In the genomic region with DNA sequence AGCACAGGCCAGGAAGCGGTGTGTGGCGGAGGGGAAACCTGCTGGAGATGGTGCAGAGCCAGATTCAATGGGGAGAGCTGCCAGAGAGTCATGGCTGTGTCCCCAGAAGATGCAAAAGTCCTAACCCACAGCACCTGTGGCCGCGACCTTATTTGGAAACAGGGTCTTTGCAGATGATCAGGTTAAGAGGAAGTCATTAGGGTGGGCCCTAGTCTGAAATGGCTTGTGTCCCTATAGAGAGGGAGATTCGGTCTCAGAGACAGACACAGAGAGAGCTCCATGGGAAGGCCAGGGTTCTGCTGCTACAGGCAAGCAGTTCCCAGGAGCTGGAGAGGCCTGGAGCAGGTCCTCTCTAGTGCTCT, we compare ENCODE assay signal across 17 cellular contexts. TPM values are rescaled to one million over a fixed set of nuclear protein-coding genes. Genes with fewer than 3 reads are reported as not detected.
A peak's percentile ranks its signal among the peaks of the same experiment; 100 is the strongest.
DNase-seq lines count a peak whose midpoint lies in the region; ATAC-seq, FAIRE-seq and TF ChIP-seq lines count a peak whose summit lies in the region.
"Had no signal": no experiment of that assay in that cellular context is flagged by ENCODE, and none has a peak within 500 bp of the region (broad histone marks: within the 10 kb centered on the region; RNA-seq: fewer than 3 reads in every experiment).

No MANE protein-coding gene starts in this region.

- H3K4me1 Mint-ChIP-seq in activated naive CD8-positive, alpha-beta T cell (ENCODE audit: low read depth), result peaks cover 13% of the 10 kb centered on the region
- H3K4me1 Mint-ChIP-seq in activated naive CD8-positive, alpha-beta T cell treated with anti-CD3 and anti-CD28 coated beads for 36 hours, result peaks cover 32% of the 10 kb centered on the region
- H3K4me1 Mint-ChIP-seq in dendritic cell treated with granulocyte-macrophage colony-stimulating factor and Interleukin-4, amounts not matched to agents 40 ng/mL and 50 ng/mL, for 4 days (ENCODE audit: low read depth), result peaks cover 34% of the 10 kb centered on the region
- H3K4me1 Mint-ChIP-seq in stimulated activated naive B cell treated with anti-CD40 and anti-IgM and Interleukin-4, amounts not matched to agents 10 μg/mL and 1 μg/mL and 100 μg/mL, for 72 hours, result peaks cover 43 to 53% of the 10 kb centered on the region in 2 donors

- no peaks in the 10 kb centered on the region for H3K36me3 Mint-ChIP-seq in activated naive CD8-positive, alpha-beta T cell
- peaks cover 7% of the 10 kb centered on the region for H3K36me3 Mint-ChIP-seq in activated naive CD8-positive, alpha-beta T cell treated with anti-CD3 and anti-CD28 coated beads for 36 hours
- H3K36me3 Mint-ChIP-seq in dendritic cell treated with granulocyte-macrophage colony-stimulating factor and Interleukin-4, amounts not matched to agents 40 ng/mL and 50 ng/mL, for 4 days (ENCODE audit: low read depth), result peaks cover 21% of the 10 kb centered on the region
- peaks cover 6 to 11% of the 10 kb centered on the region in 2 donors for H3K36me3 Mint-ChIP-seq in stimulated activated naive B cell treated with anti-CD40 and anti-IgM and Interleukin-4, amounts not matched to agents 10 μg/mL and 1 μg/mL and 100 μg/mL, for 72 hours

- TF ChIP-seq CTCF in OCI-LY1 (IDR thresholded peaks at IDR 0.05; ENCODE audit: low read length) (no peak), D721Med (IDR thresholded peaks at IDR 0.05; ENCODE audit: insufficient read depth, missing control alignments) (no peak)

- no peak overlapping the region for H3K27ac Mint-ChIP-seq in activated naive CD8-positive, alpha-beta T cell
- no peak overlapping the region for H3K27ac Mint-ChIP-seq in activated naive CD8-positive, alpha-beta T cell treated with anti-CD3 and anti-CD28 coated beads for 36 hours
- H3K27ac Mint-ChIP-seq in dendritic cell treated with granulocyte-macrophage colony-stimulating factor and Interleukin-4, amounts not matched to agents 40 ng/mL and 50 ng/mL, for 4 days, result peak overlapping the region; percentile 16
- H3K27ac Mint-ChIP-seq in stimulated activated naive B cell treated with anti-CD40 and anti-IgM and Interleukin-4, amounts not matched to agents 10 μg/mL and 1 μg/mL and 100 μg/mL, for 72 hours, result peak overlapping the region; percentile 87

- H3K9ac ChIP-seq in OCI-LY1 (ENCODE audit: low read length), result no peak overlapping the region

- H3K36me3 ChIP-seq in OCI-LY1 (ENCODE audit: insufficient read depth, low read length), result 0 out of 2 replicates have a peak, but pooled peaks cover 7% of the 10 kb centered on the region

- H3F3A ChIP-seq in OCI-LY1 (ENCODE audit: insufficient read depth, low read length), result no peaks in the 10 kb centered on the region

- H4K20me1 ChIP-seq in OCI-LY1 (ENCODE audit: insufficient read depth, low read length), result no peaks in the 10 kb centered on the region

- H3K4me2 ChIP-seq in OCI-LY1 (ENCODE audit: low read length), result peak overlapping the region; percentile 74; the same call in 1 of the 2 replicates
- H3K4me2 ChIP-seq: PC-9 had no signal

- intact Hi-C loops in dendritic cell treated with granulocyte-macrophage colony-stimulating factor and Interleukin-4, amounts not matched to agents 40 ng/mL and 50 ng/mL, for 4 days (cut with micrococcal nuclease), result no loop called here

- H3K4me1 ChIP-seq in OCI-LY1 (ENCODE audit: insufficient read depth, low read length, severe bottlenecking), result peaks cover 29% of the 10 kb centered on the region

- 0 out of 2 replicates have a peak, but pooled peaks cover 5% of the 10 kb centered on the region for H3K27me3 ChIP-seq in OCI-LY1 (ENCODE audit: insufficient read depth, low read length)
- H3K27me3 ChIP-seq: body of pancreas had no signal

- H2AFZ ChIP-seq in OCI-LY1 (ENCODE audit: low read length), result no peak overlapping the region
- H2AFZ ChIP-seq: PC-9 had no signal

- DNase-seq in activated naive CD8-positive, alpha-beta T cell treated with anti-CD3 and anti-CD28 coated beads for 36 hours, result no peak
- no peak for DNase-seq in stimulated activated naive B cell treated with anti-CD40 and anti-IgM and Interleukin-4, amounts not matched to agents 10 μg/mL and 1 μg/mL and 100 μg/mL, for 72 hours
- DNase-seq in hepatic stellate cell (ENCODE audit: low spot score) (no peak), D721Med (ENCODE audit: insufficient read length, low spot score) (no peak), COLO829 (ENCODE audit: low spot score) (no peak)
- DNase-seq: activated gamma-delta T cell treated with Interleukin-2 at 50 U/mL for 16 hours, Calu3, mammary epithelial cell, NCI-H2029 treated with DMSO at 0.1 percent for 48 hours, NCI-H510A treated with DMSO at 0.1 percent for 48 hours, PC-9, substantia nigra, SW 1271 had no signal

- no peaks in the 10 kb centered on the region for H3K9me3 ChIP-seq in OCI-LY1 (ENCODE audit: low read length)
- H3K9me3 ChIP-seq: body of pancreas had no signal

- no peaks in the 10 kb centered on the region for H3K9me2 ChIP-seq in OCI-LY1 (ENCODE audit: low read depth, low read length)

- FAIRE-seq in D721Med (lab: Jason Lieb, UNC), result no peak

- no peaks in the 10 kb centered on the region for H3K27me3 Mint-ChIP-seq in activated naive CD8-positive, alpha-beta T cell
- no peaks in the 10 kb centered on the region for H3K27me3 Mint-ChIP-seq in activated naive CD8-positive, alpha-beta T cell treated with anti-CD3 and anti-CD28 coated beads for 36 hours
- H3K27me3 Mint-ChIP-seq in dendritic cell treated with granulocyte-macrophage colony-stimulating factor and Interleukin-4, amounts not matched to agents 40 ng/mL and 50 ng/mL, for 4 days, result peaks cover 2% of the 10 kb centered on the region
- no peaks in the 10 kb centered on the region for H3K27me3 Mint-ChIP-seq in stimulated activated naive B cell treated with anti-CD40 and anti-IgM and Interleukin-4, amounts not matched to agents 10 μg/mL and 1 μg/mL and 100 μg/mL, for 72 hours

- no peak overlapping the region for H3K4me3 ChIP-seq in OCI-LY1 (ENCODE audit: low read depth, low read length, poor library complexity, severe bottlenecking)
- H3K4me3 ChIP-seq: body of pancreas, PC-9 had no signal

- H3K27ac ChIP-seq in OCI-LY1 (ENCODE audit: low read depth, low read length, poor library complexity, severe bottlenecking), result no peak overlapping the region
- H3K27ac ChIP-seq: body of pancreas, PC-9 had no signal

- H3K4me3 Mint-ChIP-seq in activated naive CD8-positive, alpha-beta T cell, result peak overlapping the region; percentile 57
- no peak overlapping the region for H3K4me3 Mint-ChIP-seq in activated naive CD8-positive, alpha-beta T cell treated with anti-CD3 and anti-CD28 coated beads for 36 hours
- no peak overlapping the region for H3K4me3 Mint-ChIP-seq in dendritic cell treated with granulocyte-macrophage colony-stimulating factor and Interleukin-4, amounts not matched to agents 40 ng/mL and 50 ng/mL, for 4 days
- H3K4me3 Mint-ChIP-seq in stimulated activated naive B cell treated with anti-CD40 and anti-IgM and Interleukin-4, amounts not matched to agents 10 μg/mL and 1 μg/mL and 100 μg/mL, for 72 hours, result peak overlapping the region in 1 of 2 donors; percentile 71

- ATAC-seq in stimulated activated naive B cell treated with anti-CD40 and anti-IgM and Interleukin-4, amounts not matched to agents 10 μg/mL and 1 μg/mL and 100 μg/mL, for 72 hours (replicated peaks), result no peak
- ATAC-seq: body of pancreas had no signal

- no peaks in the 10 kb centered on the region for H3K79me2 ChIP-seq in OCI-LY1 (ENCODE audit: insufficient read depth, low read length)

- H3K9me3 Mint-ChIP-seq in activated naive CD8-positive, alpha-beta T cell (ENCODE audit: low read depth), result no peaks in the 10 kb centered on the region
- no peaks in the 10 kb centered on the region for H3K9me3 Mint-ChIP-seq in activated naive CD8-positive, alpha-beta T cell treated with anti-CD3 and anti-CD28 coated beads for 36 hours
- no peaks in the 10 kb centered on the region for H3K9me3 Mint-ChIP-seq in dendritic cell treated with granulocyte-macrophage colony-stimulating factor and Interleukin-4, amounts not matched to agents 40 ng/mL and 50 ng/mL, for 4 days
- no peaks in the 10 kb centered on the region for H3K9me3 Mint-ChIP-seq in stimulated activated naive B cell treated with anti-CD40 and anti-IgM and Interleukin-4, amounts not matched to agents 10 μg/mL and 1 μg/mL and 100 μg/mL, for 72 hours

RNA-seq across cellular contexts. Expression of gene LPCAT1, which starts 1.8 kb away (rescaled TPM):
- 10 to 100 TPM; 49.4 to 49.6 TPM for total RNA-seq in activated naive CD8-positive, alpha-beta T cell treated with anti-CD3 and anti-CD28 coated beads for 36 hours

Comparison
In these comparisons a context has a peak if more than half of its experiments do, and no peak if none do; other contexts are left out.
1. H3K27ac Mint-ChIP-seq: peak in dendritic cell treated with granulocyte-macrophage colony-stimulating factor and Interleukin-4, amounts not matched to agents 40 ng/mL and 50 ng/mL, for 4 days (single experiment) and stimulated activated naive B cell treated with anti-CD40 and anti-IgM and Interleukin-4, amounts not matched to agents 10 μg/mL and 1 μg/mL and 100 μg/mL, for 72 hours (single experiment); none in activated naive CD8-positive, alpha-beta T cell (single experiment) and activated naive CD8-positive, alpha-beta T cell treated with anti-CD3 and anti-CD28 coated beads for 36 hours (single experiment).